ENCODE assay signal across 9 cellular contexts in the genomic region with DNA sequence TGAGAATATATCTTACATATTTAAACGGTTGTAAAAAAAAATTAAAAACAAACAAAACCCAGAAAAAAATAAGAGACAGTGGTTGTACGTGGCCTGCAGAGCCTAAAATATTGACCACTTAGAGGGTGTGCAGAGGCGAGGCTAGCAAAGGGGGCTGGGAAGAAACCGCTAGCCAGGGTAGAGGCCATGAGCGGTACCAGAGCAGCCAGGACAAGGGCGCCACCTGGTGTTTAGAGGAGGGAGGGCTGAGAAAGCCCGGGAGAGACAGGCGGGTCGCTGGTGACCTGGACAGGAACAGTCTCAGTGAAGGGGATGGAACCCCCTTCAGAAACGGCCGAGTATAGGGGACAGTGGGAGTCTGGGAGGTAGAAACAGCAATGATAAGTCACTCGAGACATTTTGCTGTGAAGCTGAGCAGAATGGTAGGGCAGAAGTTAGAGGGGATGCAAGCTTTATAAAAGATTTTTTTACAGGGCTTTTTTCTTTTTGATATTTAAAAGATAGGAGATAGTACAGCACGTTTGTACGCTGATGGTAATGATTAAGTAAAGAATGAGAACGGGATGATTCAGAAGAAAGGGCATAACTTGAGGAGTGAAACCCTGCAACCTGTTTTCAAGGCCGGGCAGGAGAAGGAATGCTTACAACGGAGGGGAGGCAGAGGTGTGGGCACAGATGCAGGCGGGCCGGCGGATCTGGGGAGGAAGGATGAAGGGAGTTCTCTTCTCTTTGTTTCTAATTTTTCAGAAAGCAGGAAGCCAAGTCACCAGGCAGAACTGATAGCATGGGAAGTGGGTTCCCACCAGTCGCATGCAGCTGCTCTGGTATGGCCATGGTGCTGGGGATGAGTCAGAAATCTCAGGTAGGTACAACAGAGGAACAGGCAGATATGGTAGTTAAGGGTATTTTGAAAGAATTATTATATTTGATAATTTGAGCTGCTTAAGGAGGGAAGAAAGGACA.
DNase-seq lines count a peak whose midpoint lies in the region; ATAC-seq and TF ChIP-seq lines count a peak whose summit lies in the region.
"Had no signal": no experiment of that assay in that cellular context is flagged by ENCODE, and none has a peak within 500 bp of the region (broad histone marks: within the 10 kb centered on the region; RNA-seq: fewer than 3 reads in every experiment).

No MANE protein-coding gene starts in this region.

- H3K27ac Mint-ChIP-seq in Calu3 (ENCODE audit: unreplicated experiment): no peak overlapping the region
- peak overlapping the region; percentile 75 for H3K27ac Mint-ChIP-seq in activated T-cell treated with anti-CD3 and anti-CD28 coated beads, Interleukin-2, amount 50 U/mL, for 24 hours

- no TSS peak for BruUV-seq in Calu3 (replicated peaks; lab: Mats Ljungman, UMichigan)
- no TSS peak for BruUV-seq in PC-3 (replicated peaks; lab: Mats Ljungman, UMichigan)

- ATAC-seq in GM19455 (IDR thresholded peaks at IDR 0.05; ENCODE audit: unreplicated experiment) (peak; percentile 99), HG03520 (IDR thresholded peaks at IDR 0.05; ENCODE audit: unreplicated experiment) (peak; percentile 99), PC-3 (peak; percentile 99), foreskin keratinocyte (peak; percentile 94)

- H3K4me1 Mint-ChIP-seq in Calu3 (ENCODE audit: low read depth, unreplicated experiment): no peaks in the 10 kb centered on the region
- peaks cover 17% of the 10 kb centered on the region for H3K4me1 Mint-ChIP-seq in activated T-cell treated with anti-CD3 and anti-CD28 coated beads, Interleukin-2, amount 50 U/mL, for 24 hours (ENCODE audit: low read depth)

- H3K9me3 Mint-ChIP-seq in Calu3 (ENCODE audit: low read depth, unreplicated experiment): no peaks in the 10 kb centered on the region
- H3K9me3 Mint-ChIP-seq in activated T-cell treated with anti-CD3 and anti-CD28 coated beads, Interleukin-2, amount 50 U/mL, for 24 hours: no peaks in the 10 kb centered on the region

- H2AFZ ChIP-seq in PC-3 (ENCODE audit: low read length): peak overlapping the region; percentile 52; the same call in 1 of the 2 replicates

- H4K20me1 ChIP-seq in PC-3 (ENCODE audit: low read length): no peaks in the 10 kb centered on the region

- DNase-seq in Calu3 (peak; percentile 26), PC-3 (peak; percentile 64), foreskin keratinocyte (peak in 1 of 2 donors; percentile 30), pons (ENCODE audit: low spot score) (peak; percentile 51), ureter (ENCODE audit: low spot score) (peak; percentile 65)
- peak; percentile 87 for DNase-seq in activated T-cell treated with anti-CD3 and anti-CD28 coated beads, Interleukin-2, amount 50 U/mL, for 24 hours

- H3K9me2 ChIP-seq in PC-3 (replicated peaks; ENCODE audit: low read length): no peaks in the 10 kb centered on the region

- no peaks in the 10 kb centered on the region for H3K79me2 ChIP-seq in PC-3 (ENCODE audit: low read length)

- no peaks in the 10 kb centered on the region for H3K4me1 ChIP-seq in PC-3 (ENCODE audit: insufficient read depth, low read length)
- no peaks in the 10 kb centered on the region for H3K4me1 ChIP-seq in foreskin keratinocyte

- H3K27ac ChIP-seq in PC-3 (ENCODE audit: low read length) (no peak overlapping the region), foreskin keratinocyte (no peak overlapping the region)
- H3K27ac ChIP-seq: epithelial cell of prostate had no signal

- no peaks in the 10 kb centered on the region for H3K27me3 ChIP-seq in PC-3 (ENCODE audit: low read length)
- peaks cover 53% of the 10 kb centered on the region for H3K27me3 ChIP-seq in foreskin keratinocyte

- intact Hi-C loops in Calu3 (cut with micrococcal nuclease; ENCODE audit: unreplicated experiment): no loop called here
- intact Hi-C loops in PC-3 (cut with micrococcal nuclease): loop anchor here (1.0 kb wide), 1 partner anchor 76 kb away; a partner anchor contains a TSS

- H3K9me3 ChIP-seq in PC-3 (ENCODE audit: low read length): no peaks in the 10 kb centered on the region

- no peak overlapping the region for H3K9ac ChIP-seq in PC-3 (ENCODE audit: low read length)

- H3K4me2 ChIP-seq in PC-3 (ENCODE audit: low read length): no peak overlapping the region

- TF ChIP-seq CTCF in Calu3 (IDR thresholded peaks at IDR 0.05; ENCODE audit: unreplicated experiment): peak; percentile 53
- TF ChIP-seq CTCF in PC-3 (conservative IDR thresholded peaks at IDR 0.05; ENCODE audit: low read depth, low read length): peak; percentile 86
- peak; percentile 87 for TF ChIP-seq CTCF in foreskin keratinocyte (conservative IDR thresholded peaks at IDR 0.05)

- no peaks in the 10 kb centered on the region for H3F3A ChIP-seq in PC-3 (ENCODE audit: low read length, unreplicated experiment)

- CTCF ChIA-PET in Calu3 (lab: Charles Lee): interaction anchor here (0.7 kb wide), 1 partner anchor 415 kb away, joined by 9 read pairs; no protein-coding TSS in a partner anchor
- CTCF ChIA-PET in PC-3 (lab: Charles Lee): interaction anchor here (0.6 to 2.3 kb wide), 2 partner anchors 59 to 77 kb away, joined by 3 to 28 read pairs; a partner anchor contains a TSS

- no peaks in the 10 kb centered on the region; the same call in 1 of the 2 replicates for H3K36me3 ChIP-seq in PC-3 (ENCODE audit: low read depth, low read length)

- peaks cover 35% of the 10 kb centered on the region for H3K36me3 Mint-ChIP-seq in Calu3 (ENCODE audit: insufficient read depth, unreplicated experiment)
- H3K36me3 Mint-ChIP-seq in activated T-cell treated with anti-CD3 and anti-CD28 coated beads, Interleukin-2, amount 50 U/mL, for 24 hours (ENCODE audit: low read depth): no peaks in the 10 kb centered on the region

- H3K4me3 ChIP-seq in PC-3 (ENCODE audit: low read length): no peak overlapping the region

- no peak overlapping the region for H3K4me3 Mint-ChIP-seq in Calu3 (ENCODE audit: low read depth, unreplicated experiment)
- H3K4me3 Mint-ChIP-seq in activated T-cell treated with anti-CD3 and anti-CD28 coated beads, Interleukin-2, amount 50 U/mL, for 24 hours: peak overlapping the region; percentile 73

- POLR2A ChIA-PET in PC-3 (lab: Charles Lee; ENCODE audit: unreplicated experiment): interaction anchor here (0.6 kb wide), 2 partner anchors 80 to 1181 kb away, joined by 3 to 10 read pairs; no protein-coding TSS in a partner anchor

- no peaks in the 10 kb centered on the region for H3K27me3 Mint-ChIP-seq in Calu3 (ENCODE audit: unreplicated experiment)
- peaks cover 49% of the 10 kb centered on the region for H3K27me3 Mint-ChIP-seq in activated T-cell treated with anti-CD3 and anti-CD28 coated beads, Interleukin-2, amount 50 U/mL, for 24 hours
